Comparison of ENCODE assay signal across 18 cellular contexts in the genomic region with DNA sequence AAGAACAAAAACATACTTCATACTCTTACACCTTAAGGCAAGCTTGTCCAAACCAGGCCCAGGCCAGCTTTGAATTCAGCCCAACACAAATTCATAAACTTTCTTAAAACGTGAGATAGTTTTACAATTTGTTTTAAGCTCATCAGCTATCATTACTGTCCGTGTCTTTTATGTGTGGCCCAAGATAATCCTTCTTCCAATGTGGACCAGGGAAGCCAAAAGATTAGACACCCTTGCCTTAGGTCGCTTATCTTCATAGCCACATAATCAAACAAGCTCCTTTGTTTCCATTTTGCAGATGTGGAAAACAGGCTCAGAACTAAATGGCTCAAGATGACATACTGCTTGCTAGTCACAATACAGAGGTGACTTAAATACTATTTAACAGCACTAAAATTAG. TPM values are rescaled to one million over a fixed set of nuclear protein-coding genes. Genes with fewer than 3 reads are reported as not detected.
DNase-seq lines count a peak whose midpoint lies in the region; ATAC-seq and TF ChIP-seq lines count a peak whose summit lies in the region.
"Had no signal": no experiment of that assay in that cellular context is flagged by ENCODE, and none has a peak within 500 bp of the region (broad histone marks: within the 10 kb centered on the region; RNA-seq: fewer than 3 reads in every experiment).

No MANE protein-coding gene starts in this region.

- H3K9me3 ChIP-seq in NT2/D1 (ENCODE audit: insufficient read depth, low read length) = no peaks in the 10 kb centered on the region
- H3K9me3 ChIP-seq in endodermal cell (ENCODE audit: control insufficient read depth, low read length) = no peaks in the 10 kb centered on the region
- H3K9me3 ChIP-seq in neural progenitor cell (ENCODE audit: low read depth) = no peaks in the 10 kb centered on the region
- H3K9me3 ChIP-seq in right lobe of liver = no peaks in the 10 kb centered on the region
- H3K9me3 ChIP-seq: SJSA1 had no signal

- H3K4me1 Mint-ChIP-seq in GM23338 (peaks cover 63% of the 10 kb centered on the region), endodermal cell (peaks cover 60% of the 10 kb centered on the region), neural progenitor cell (peaks cover 56% of the 10 kb centered on the region), Calu3 (ENCODE audit: low read depth, unreplicated experiment) (peaks cover 23% of the 10 kb centered on the region)
- H3K4me1 Mint-ChIP-seq in natural killer cell treated with Interleukin-12 subunit alpha and Interleukin-12 subunit beta and Interleukin-15 and Interleukin-18, amount 100 ng/mL, for 72 hours (ENCODE audit: low read depth in 2 of 2) = peaks cover 5 to 19% of the 10 kb centered on the region in 2 donors

- H3K9me3 Mint-ChIP-seq in GM23338 (no peaks in the 10 kb centered on the region), endodermal cell (no peaks in the 10 kb centered on the region), neural progenitor cell (no peaks in the 10 kb centered on the region), Calu3 (ENCODE audit: low read depth, unreplicated experiment) (no peaks in the 10 kb centered on the region)
- H3K9me3 Mint-ChIP-seq in natural killer cell treated with Interleukin-12 subunit alpha and Interleukin-12 subunit beta and Interleukin-15 and Interleukin-18, amount 100 ng/mL, for 72 hours = no peaks in the 10 kb centered on the region
- H3K9me3 Mint-ChIP-seq: CD4-positive, alpha-beta memory T cell had no signal

- H3K36me3 ChIP-seq in GM23338 (ENCODE audit: insufficient read depth) (peaks cover 4% of the 10 kb centered on the region), NT2/D1 (ENCODE audit: insufficient read depth, insufficient read length, low read length) (peaks cover 44% of the 10 kb centered on the region), endodermal cell (ENCODE audit: control insufficient read depth, insufficient read depth, low read length) (peaks cover 63% of the 10 kb centered on the region), neural progenitor cell (peaks cover 6% of the 10 kb centered on the region), right lobe of liver (no peaks in the 10 kb centered on the region)
- H3K36me3 ChIP-seq: SJSA1 had no signal

- H3F3A ChIP-seq in GM23338 (replicated peaks; ENCODE audit: low read depth) (peaks cover 6% of the 10 kb centered on the region), neural progenitor cell (ENCODE audit: low read depth) (peaks cover 70% of the 10 kb centered on the region)

- H3K27ac ChIP-seq in GM23338 (ENCODE audit: low read depth) (peak overlapping the region; percentile 72), endodermal cell (ENCODE audit: low read depth, low read length) (no peak overlapping the region), neural progenitor cell (peak overlapping the region; percentile 97), right lobe of liver (no peak overlapping the region)
- H3K27ac ChIP-seq: HL-60, SJSA1 had no signal

- peaks cover 24% of the 10 kb centered on the region for H3K27me3 Mint-ChIP-seq in GM23338 (ENCODE audit: insufficient read depth, low read depth, poor library complexity)
- H3K27me3 Mint-ChIP-seq in endodermal cell (ENCODE audit: insufficient read depth) = no peaks in the 10 kb centered on the region
- H3K27me3 Mint-ChIP-seq in neural progenitor cell (ENCODE audit: insufficient read depth, low read depth) = peaks cover 2% of the 10 kb centered on the region
- peaks cover 12% of the 10 kb centered on the region for H3K27me3 Mint-ChIP-seq in Calu3 (ENCODE audit: unreplicated experiment)
- H3K27me3 Mint-ChIP-seq in natural killer cell treated with Interleukin-12 subunit alpha and Interleukin-12 subunit beta and Interleukin-15 and Interleukin-18, amount 100 ng/mL, for 72 hours = peaks cover 7 to 22% of the 10 kb centered on the region in 2 donors

- H3K4me1 ChIP-seq in GM23338 (ENCODE audit: insufficient read depth) = peaks cover 42% of the 10 kb centered on the region
- peaks cover 13% of the 10 kb centered on the region for H3K4me1 ChIP-seq in NT2/D1 (ENCODE audit: insufficient read depth, insufficient read length)
- H3K4me1 ChIP-seq in endodermal cell (ENCODE audit: control insufficient read depth, insufficient read depth, low read length) = peaks cover 30% of the 10 kb centered on the region
- H3K4me1 ChIP-seq in neural progenitor cell = peaks cover 66% of the 10 kb centered on the region
- H3K4me1 ChIP-seq in right lobe of liver = peaks cover 0 to 13% (median 0%) of the 10 kb centered on the region in 4 donors

- no peaks in the 10 kb centered on the region for H3K27me3 ChIP-seq in GM23338 (ENCODE audit: insufficient read depth)
- no peaks in the 10 kb centered on the region for H3K27me3 ChIP-seq in NT2/D1 (ENCODE audit: insufficient read depth, insufficient read length)
- H3K27me3 ChIP-seq in endodermal cell (ENCODE audit: control insufficient read depth, insufficient read depth, low read length, poor library complexity, severe bottlenecking) = no peaks in the 10 kb centered on the region
- no peaks in the 10 kb centered on the region for H3K27me3 ChIP-seq in neural progenitor cell
- no peaks in the 10 kb centered on the region for H3K27me3 ChIP-seq in right lobe of liver
- H3K27me3 ChIP-seq: SJSA1 had no signal

- ATAC-seq in GM23338 (no peak), right lobe of liver (no peak)
- no peak for ATAC-seq in natural killer cell treated with Interleukin-12 subunit alpha and Interleukin-12 subunit beta and Interleukin-15 and Interleukin-18, amount 100 ng/mL, for 72 hours

- DNase-seq in GM23338 (ENCODE audit: low spot score) = no peak
- no peak for DNase-seq in NT2/D1 (ENCODE audit: low read depth, low spot score)
- DNase-seq in endodermal cell = no peak
- no peak for DNase-seq in neural progenitor cell (ENCODE audit: low spot score)
- no peak for DNase-seq in right lobe of liver
- DNase-seq in Calu3 = no peak
- DNase-seq in natural killer cell treated with Interleukin-12 subunit alpha and Interleukin-12 subunit beta and Interleukin-15 and Interleukin-18, amount 100 ng/mL, for 72 hours (ENCODE audit: low spot score) = no peak
- DNase-seq in hepatic stellate cell (ENCODE audit: low spot score) = no peak
- DNase-seq: CD4-positive, alpha-beta memory T cell; HCEC 1CT; KBM-7; NCI-H187; NCI-H2171; NCI-H526; SW 1271 had no signal

- peak overlapping the region; percentile 53 for H3K4me3 Mint-ChIP-seq in GM23338
- peak overlapping the region; percentile 98 for H3K4me3 Mint-ChIP-seq in endodermal cell
- peak overlapping the region; percentile 19 for H3K4me3 Mint-ChIP-seq in neural progenitor cell
- no peak overlapping the region for H3K4me3 Mint-ChIP-seq in Calu3 (ENCODE audit: low read depth, unreplicated experiment)
- no peak overlapping the region for H3K4me3 Mint-ChIP-seq in natural killer cell treated with Interleukin-12 subunit alpha and Interleukin-12 subunit beta and Interleukin-15 and Interleukin-18, amount 100 ng/mL, for 72 hours
- H3K4me3 Mint-ChIP-seq: CD4-positive, alpha-beta memory T cell had no signal

- H2AFZ ChIP-seq in GM23338 (no peak overlapping the region), neural progenitor cell (replicated peaks) (no peak overlapping the region)

- H3K9ac ChIP-seq in NT2/D1 (ENCODE audit: insufficient read length, low read depth) (peak overlapping the region; percentile 17), endodermal cell (ENCODE audit: extremely low read depth, low read length, poor library complexity, severe bottlenecking) (peak overlapping the region; percentile 94), neural progenitor cell (no peak overlapping the region)

- H3K9me2 ChIP-seq in GM23338 (ENCODE audit: insufficient read depth) = no peaks in the 10 kb centered on the region

- H4K20me1 ChIP-seq in GM23338 (replicated peaks; ENCODE audit: insufficient read depth) (peaks cover 45% of the 10 kb centered on the region), neural progenitor cell (ENCODE audit: low read depth) (peaks cover 88% of the 10 kb centered on the region)

- H3K27ac Mint-ChIP-seq in GM23338 (peak overlapping the region; percentile 89; the same call in 1 of the 2 replicates), endodermal cell (peak overlapping the region; percentile 93), neural progenitor cell (peak overlapping the region; percentile 54), Calu3 (ENCODE audit: unreplicated experiment) (no peak overlapping the region)
- H3K27ac Mint-ChIP-seq in natural killer cell treated with Interleukin-12 subunit alpha and Interleukin-12 subunit beta and Interleukin-15 and Interleukin-18, amount 100 ng/mL, for 72 hours = no peak overlapping the region
- H3K27ac Mint-ChIP-seq: CD4-positive, alpha-beta memory T cell had no signal

- CTCF ChIA-PET in Calu3 (lab: Charles Lee) = interaction anchor here (0.8 to 1.4 kb wide), 2 partner anchors 44 to 95 kb away, joined by 3 to 6 read pairs; no protein-coding TSS in a partner anchor

- WGBS in endodermal cell (ENCODE audit: insufficient coverage in 1 of 2, insufficient read length in 1 of 2), 2 experiments = 63 to 95% methylated on average over 2 to 3 of the region's 3 CpGs
- WGBS in right lobe of liver (ENCODE audit: insufficient coverage, low coverage, low lambda C conversion rate, missing lambda C conversion rate) = 86% methylated on average over 3 of the region's 3 CpGs

- BruUV-seq in Calu3 (replicated peaks; lab: Mats Ljungman, UMichigan) = no TSS peak

- TF ChIP-seq POLR2A in right lobe of liver (IDR thresholded peaks at IDR 0.05) = no peak

- intact Hi-C loops in right lobe of liver (cut with DNase I) = no loop called here
- intact Hi-C loops in Calu3 (cut with micrococcal nuclease; ENCODE audit: unreplicated experiment) = no loop called here

- no peak for TF ChIP-seq CTCF in GM23338 (conservative IDR thresholded peaks at IDR 0.05; ENCODE audit: low read depth in 2 of 2)
- no peak for TF ChIP-seq CTCF in endodermal cell (conservative IDR thresholded peaks at IDR 0.05)
- no peak for TF ChIP-seq CTCF in neural progenitor cell (IDR thresholded peaks at IDR 0.05)
- TF ChIP-seq CTCF in right lobe of liver (IDR thresholded peaks at IDR 0.05) = no peak
- TF ChIP-seq CTCF in Calu3 (IDR thresholded peaks at IDR 0.05; ENCODE audit: unreplicated experiment) = no peak

- H3K4me2 ChIP-seq in GM23338 (peak overlapping the region; percentile 80), neural progenitor cell (peak overlapping the region; percentile 93)

- H3K79me2 ChIP-seq in GM23338 (replicated peaks; ENCODE audit: insufficient read depth) (peaks cover 96% of the 10 kb centered on the region), neural progenitor cell (ENCODE audit: low read depth) (peaks cover 100% of the 10 kb centered on the region)

- H3K36me3 Mint-ChIP-seq in GM23338 (ENCODE audit: low read depth) (peaks cover 60% of the 10 kb centered on the region), endodermal cell (ENCODE audit: low read depth) (peaks cover 64% of the 10 kb centered on the region), neural progenitor cell (peaks cover 8% of the 10 kb centered on the region), Calu3 (ENCODE audit: insufficient read depth, unreplicated experiment) (peaks cover 16% of the 10 kb centered on the region)
- H3K36me3 Mint-ChIP-seq in natural killer cell treated with Interleukin-12 subunit alpha and Interleukin-12 subunit beta and Interleukin-15 and Interleukin-18, amount 100 ng/mL, for 72 hours = no peaks in the 10 kb centered on the region
- H3K36me3 Mint-ChIP-seq: CD4-positive, alpha-beta memory T cell had no signal

- peak overlapping the region; percentile 76; the same call in 1 of the 2 replicates for H3K4me3 ChIP-seq in GM23338
- no peak overlapping the region for H3K4me3 ChIP-seq in NT2/D1 (ENCODE audit: insufficient read length, low read depth)
- peak overlapping the region; percentile 99 for H3K4me3 ChIP-seq in endodermal cell (ENCODE audit: low read length)
- peak overlapping the region; percentile 97 for H3K4me3 ChIP-seq in neural progenitor cell
- no peak overlapping the region for H3K4me3 ChIP-seq in right lobe of liver
- H3K4me3 ChIP-seq: SJSA1 had no signal

RNA-seq across cellular contexts. Expression of a gene that starts 6.0 kb away (rescaled TPM):
- 218 and 227 TPM in 2 replicates for total RNA-seq in GM23338 (2014; rRNA removed; shearing (Covaris generic))
- polyA plus RNA-seq in GM23338 (2016; fragmentation: Nextera tagmentation; extraction: Ambion mirVana) = 122 and 123 TPM in 2 replicates
- 100 to 1,000 TPM; 333 to 397 TPM for total RNA-seq in endodermal cell
- polyA plus RNA-seq in endodermal cell (2013, experiment 1 of 2) = 49.1 TPM
- 49.8 TPM for polyA plus RNA-seq in endodermal cell (2013, experiment 2 of 2)
- 219 and 274 TPM in 2 replicates for total RNA-seq in neural progenitor cell (ENCODE audit: low replicate concordance)
- total RNA-seq in right lobe of liver = under 1 TPM; 0.24 to 0.63 (median 0.40) TPM
- total RNA-seq in Calu3 (2022) = 7.6 and 9.5 TPM in 2 replicates
- total RNA-seq in natural killer cell treated with Interleukin-12 subunit alpha and Interleukin-12 subunit beta and Interleukin-15 and Interleukin-18, amount 100 ng/mL, for 72 hours = 1 to 10 TPM in 1 of 2 donors, not detected in 1; 2.0 TPM
- total RNA-seq: HT1080 had no signal
- polyA plus RNA-seq: CD4-positive, alpha-beta memory T cell had no signal

RNA-seq across cellular contexts. Expression of a gene that starts 28.1 kb away (rescaled TPM):
- 4.3 and 5.9 TPM in 2 replicates for total RNA-seq in GM23338 (2014; rRNA removed; shearing (Covaris generic))
- 0.68 and 0.94 TPM in 2 replicates for polyA plus RNA-seq in GM23338 (2016; fragmentation: Nextera tagmentation; extraction: Ambion mirVana)
- 10 to 100 TPM; 26.7 to 27.9 TPM for total RNA-seq in endodermal cell
- 18.3 TPM for polyA plus RNA-seq in endodermal cell (2013, experiment 1 of 2)
- polyA plus RNA-seq in endodermal cell (2013, experiment 2 of 2) = 17.1 TPM
- 17.6 and 18.2 TPM in 2 replicates for total RNA-seq in neural progenitor cell (ENCODE audit: low replicate concordance)
- total RNA-seq in right lobe of liver = 10 to 100 TPM; 10.5 to 17.4 (median 13.0) TPM
- 90.3 and 98.5 TPM in 2 replicates for total RNA-seq in Calu3 (2022)
- 10 to 100 TPM in 1 of 2 donors, 1 to 10 TPM in 1; 1.4 to 18.9 TPM for total RNA-seq in natural killer cell treated with Interleukin-12 subunit alpha and Interleukin-12 subunit beta and Interleukin-15 and Interleukin-18, amount 100 ng/mL, for 72 hours

Comparison
In these comparisons a context has a peak if more than half of its experiments do, and no peak if none do; other contexts are left out.
1. H3K27ac ChIP-seq: peak in GM23338 (single experiment) and neural progenitor cell (single experiment); none in endodermal cell (single experiment) and right lobe of liver (0 of 3).
2. H3K4me3 ChIP-seq: peak in GM23338 (single experiment), endodermal cell (single experiment) and neural progenitor cell (single experiment); none in NT2/D1 (single experiment) and right lobe of liver (0 of 3).
3. H3K27ac Mint-ChIP-seq: peak in GM23338 (single experiment), endodermal cell (single experiment) and neural progenitor cell (single experiment); none in Calu3 (single experiment) and natural killer cell treated with Interleukin-12 subunit alpha and Interleukin-12 subunit beta and Interleukin-15 and Interleukin-18, amount 100 ng/mL, for 72 hours (0 of 2).
4. H3K4me3 Mint-ChIP-seq: peak in GM23338 (single experiment), endodermal cell (single experiment) and neural progenitor cell (single experiment); none in Calu3 (single experiment) and natural killer cell treated with Interleukin-12 subunit alpha and Interleukin-12 subunit beta and Interleukin-15 and Interleukin-18, amount 100 ng/mL, for 72 hours (single experiment).
5. RNA of a gene that starts 6.0 kb away (total RNA-seq): 333 to 397 TPM in endodermal cell, 218 to 227 TPM in GM23338 and 219 to 274 TPM in neural progenitor cell; 7.6 to 9.5 TPM in Calu3, 2.0 TPM in natural killer cell treated with Interleukin-12 subunit alpha and Interleukin-12 subunit beta and Interleukin-15 and Interleukin-18, amount 100 ng/mL, for 72 hours and 0.24 to 0.63 TPM in right lobe of liver; every median in the first group is over 10 times any median in the second.